10 cellular contexts compared by ENCODE assay signal in genomic region chr2:32060266-32060665, GRCh38.
"Had no signal": no experiment of that assay in that cellular context is flagged by ENCODE, and none has a peak within 500 bp of the region (broad histone marks: within the 10 kb centered on the region; RNA-seq: fewer than 3 reads in every experiment).

No MANE protein-coding gene starts in this region.

- ATAC-seq: HCT116 had no signal

- H3K4me2 ChIP-seq: KMS-11 had no signal

- H3K27ac ChIP-seq: GM23248, KMS-11 had no signal

- H3K36me3 ChIP-seq: HAP-1 had no signal

- H3K9me3 ChIP-seq: HAP-1 had no signal

- DNase-seq: GM23248, GOT3, H7, IMR-90, Kasumi-1, KBM-7 had no signal

- H3K4me3 ChIP-seq: GM23248, HAP-1 had no signal

- FAIRE-seq: HTR-8/SVneo had no signal

- H3K9ac ChIP-seq: GM23248, KMS-11 had no signal

- H2AFZ ChIP-seq: GM23248 had no signal
